Comparison of ENCODE assay signal across 16 cellular contexts in genomic region chr6:5504078-5504477, GRCh38.
A peak's percentile ranks its signal among the peaks of the same experiment; 100 is the strongest.
DNase-seq lines count a peak whose midpoint lies in the region; ATAC-seq and TF ChIP-seq lines count a peak whose summit lies in the region.
"Had no signal": no experiment of that assay in that cellular context is flagged by ENCODE, and none has a peak within 500 bp of the region (broad histone marks: within the 10 kb centered on the region; RNA-seq: fewer than 3 reads in every experiment).

No MANE protein-coding gene starts in this region.

- no peak overlapping the region for H2BK15ac ChIP-seq in H9 (ENCODE audit: low read depth, low read length)

- no CpG with 5 or more reads among the region's 1 CpG for WGBS in H9 (ENCODE audit: extremely low coverage, insufficient read length, low lambda C conversion rate)
- WGBS in esophagus squamous epithelium, 2 donors: 92 to 96% methylated on average over 1 of the region's 1 CpG

- H3K4me3 Mint-ChIP-seq in GM23338 (no peak overlapping the region), H9 (no peak overlapping the region)
- H3K4me3 Mint-ChIP-seq: B cell; CD4-positive, CD25-positive, alpha-beta regulatory T cell; CD8-positive, alpha-beta T cell had no signal

- H3K27ac Mint-ChIP-seq in GM23338: peak overlapping the region; percentile 47; the same call in 1 of the 2 replicates
- H3K27ac Mint-ChIP-seq in H9: no peak overlapping the region
- H3K27ac Mint-ChIP-seq: CD4-positive, CD25-positive, alpha-beta regulatory T cell; CD8-positive, alpha-beta T cell had no signal

- no peak overlapping the region for H2BK5ac ChIP-seq in H9 (ENCODE audit: insufficient read length, low read length)

- no peak overlapping the region for H2BK120ac ChIP-seq in H9 (ENCODE audit: low read depth, low read length, poor library complexity, severe bottlenecking)

- H3K4me3 ChIP-seq in GM23338 (no peak overlapping the region), SK-N-MC (no peak overlapping the region), esophagus squamous epithelium (no peak overlapping the region)
- H3K4me3 ChIP-seq: BLaER1 had no signal

- H3K27me3 Mint-ChIP-seq in GM23338 (ENCODE audit: insufficient read depth, low read depth, poor library complexity) (no peaks in the 10 kb centered on the region), H9 (ENCODE audit: low read depth) (no peaks in the 10 kb centered on the region)
- H3K27me3 Mint-ChIP-seq: B cell; CD4-positive, CD25-positive, alpha-beta regulatory T cell had no signal

- H3K27me3 ChIP-seq in GM23338 (ENCODE audit: insufficient read depth): no peaks in the 10 kb centered on the region
- H3K27me3 ChIP-seq in H9 (ENCODE audit: insufficient read depth, low read length): no peaks in the 10 kb centered on the region
- H3K27me3 ChIP-seq in esophagus squamous epithelium: no peaks in the 10 kb centered on the region
- H3K27me3 ChIP-seq: BLaER1 had no signal

- H3K9ac ChIP-seq in H9 (ENCODE audit: extremely low read depth, insufficient read length, low read length) (no peak overlapping the region), SK-N-MC (ENCODE audit: insufficient read length) (no peak overlapping the region)
- H3K9ac ChIP-seq: BLaER1 had no signal

- no peak overlapping the region for H3K4ac ChIP-seq in H9 (ENCODE audit: low read depth, low read length)

- DNase-seq in GM23338 (ENCODE audit: low spot score): no peak
- DNase-seq in H9: no peak
- DNase-seq in SK-N-MC (ENCODE audit: low read depth, low spot score): no peak
- DNase-seq in hepatic stellate cell (ENCODE audit: low spot score): no peak
- no peak for DNase-seq in esophagus squamous epithelium (lab: John Stamatoyannopoulos, UW)
- DNase-seq in NCI-H1930 (lab: John Stamatoyannopoulos, UW): no peak
- DNase-seq: Caco-2; CD4-positive, CD25-positive, alpha-beta regulatory T cell; CD8-positive, alpha-beta T cell; DMS153; DND-41; H7 had no signal

- no peaks in the 10 kb centered on the region for H3K36me3 Mint-ChIP-seq in GM23338 (ENCODE audit: low read depth)
- 0 out of 7 replicates have a peak, but pooled peaks cover 0 to 5% (median 0%) of the 10 kb centered on the region in 3 experiments for H3K36me3 Mint-ChIP-seq in H9 (ENCODE audit: insufficient read depth in 1 of 3, low read depth in 3 of 3)

- H3K36me3 ChIP-seq in GM23338 (ENCODE audit: insufficient read depth) (no peaks in the 10 kb centered on the region), SK-N-MC (ENCODE audit: insufficient read depth, low read length) (no peaks in the 10 kb centered on the region), esophagus squamous epithelium (no peaks in the 10 kb centered on the region)
- H3K36me3 ChIP-seq: BLaER1 had no signal

- H3K79me1 ChIP-seq in H9 (ENCODE audit: insufficient read depth, low read depth, low read length, poor library complexity, severe bottlenecking): no peaks in the 10 kb centered on the region

- no peaks in the 10 kb centered on the region for H3K23me2 ChIP-seq in H9 (ENCODE audit: insufficient read length, low read depth, low read length, poor library complexity, severe bottlenecking)

- TF ChIP-seq CTCF in GM23338 (conservative IDR thresholded peaks at IDR 0.05; ENCODE audit: low read depth in 2 of 2): no peak
- TF ChIP-seq CTCF in H9 (conservative IDR thresholded peaks at IDR 0.05): no peak
- no peak for TF ChIP-seq CTCF in esophagus squamous epithelium (IDR thresholded peaks at IDR 0.05)

- TF ChIP-seq POLR2A in esophagus squamous epithelium (IDR thresholded peaks at IDR 0.05): no peak

- H3K9me3 ChIP-seq in H9 (ENCODE audit: control insufficient read depth, low read depth, low read length) (no peaks in the 10 kb centered on the region), SK-N-MC (ENCODE audit: low read depth, low read length) (no peaks in the 10 kb centered on the region), esophagus squamous epithelium (no peaks in the 10 kb centered on the region)
- H3K9me3 ChIP-seq: BLaER1, Caco-2 had no signal

- H4K91ac ChIP-seq in H9 (ENCODE audit: insufficient read length, low read depth, low read length): no peak overlapping the region

- intact Hi-C loops in esophagus squamous epithelium (cut with DNase I): no loop called here

- no peaks in the 10 kb centered on the region for H3F3A ChIP-seq in GM23338 (replicated peaks; ENCODE audit: low read depth)

- H4K8ac ChIP-seq in H9 (replicated peaks; ENCODE audit: insufficient read length, low read depth, low read length): no peak overlapping the region

- H3K23ac ChIP-seq in H9 (ENCODE audit: insufficient read length, low read depth, low read length): no peak overlapping the region

- H2AK5ac ChIP-seq in H9 (ENCODE audit: insufficient read length, low read length): no peak overlapping the region

- H3K79me2 ChIP-seq in GM23338 (replicated peaks; ENCODE audit: insufficient read depth) (no peaks in the 10 kb centered on the region), H9 (ENCODE audit: insufficient read depth, low read length) (no peaks in the 10 kb centered on the region)

- H3K4me2 ChIP-seq in GM23338: no peak overlapping the region
- H3K4me2 ChIP-seq in H9 (ENCODE audit: insufficient read depth, insufficient read length, low read length): no peak overlapping the region
- H3K4me2 ChIP-seq: BLaER1 had no signal

- H3K18ac ChIP-seq in H9 (ENCODE audit: insufficient read length, low read depth, low read length): no peak overlapping the region

- H3K9me3 Mint-ChIP-seq in GM23338: no peaks in the 10 kb centered on the region; the same call in 2 of the 3 replicates
- H3K9me3 Mint-ChIP-seq in H9: peaks cover 0 to 2% of the 10 kb centered on the region in 2 experiments; a peak in 1 of 5 replicates
- H3K9me3 Mint-ChIP-seq: CD4-positive, CD25-positive, alpha-beta regulatory T cell; CD8-positive, alpha-beta T cell had no signal

- ATAC-seq in GM23338: no peak
- ATAC-seq: CD8-positive, alpha-beta T cell; HCT116 had no signal

- H3K14ac ChIP-seq in H9 (ENCODE audit: insufficient read depth, low read length): no peak overlapping the region

- no peak overlapping the region for H2BK12ac ChIP-seq in H9 (ENCODE audit: insufficient read length, low read depth, low read length)

- H3K9me2 ChIP-seq in GM23338 (ENCODE audit: insufficient read depth): 0 out of 2 replicates have a peak, but pooled peaks cover under 1% of the 10 kb centered on the region

- H3T11ph ChIP-seq in H9 (ENCODE audit: low read length): peak overlapping the region; percentile 3

- H2BK20ac ChIP-seq in H9 (ENCODE audit: low read depth, low read length, poor library complexity, severe bottlenecking): no peak overlapping the region

- H4K20me1 ChIP-seq in GM23338 (replicated peaks; ENCODE audit: insufficient read depth): no peaks in the 10 kb centered on the region
- H4K20me1 ChIP-seq in H9 (ENCODE audit: control insufficient read depth, insufficient read depth, insufficient read length): no peaks in the 10 kb centered on the region
- H4K20me1 ChIP-seq: BLaER1 had no signal

- no peak overlapping the region for H2AFZ ChIP-seq in GM23338
- no peak overlapping the region for H2AFZ ChIP-seq in H9 (ENCODE audit: low read length)

- H3K4me1 ChIP-seq in GM23338 (ENCODE audit: insufficient read depth) (peaks cover 12% of the 10 kb centered on the region), H9 (ENCODE audit: insufficient read depth, low read length) (peaks cover 3% of the 10 kb centered on the region; the same call in 1 of the 2 replicates), esophagus squamous epithelium (peaks cover 0 to 14% (median 0%) of the 10 kb centered on the region in 3 donors)
- H3K4me1 ChIP-seq: Caco-2 had no signal

- H3K4me1 Mint-ChIP-seq in GM23338 (peaks cover 45% of the 10 kb centered on the region), H9 (peaks cover 19 to 38% of the 10 kb centered on the region in 2 experiments)

- no peak overlapping the region for H4K5ac ChIP-seq in H9 (ENCODE audit: insufficient read length, low read depth, low read length)

- H3K56ac ChIP-seq in H9 (ENCODE audit: insufficient read length, low read depth, low read length): no peak overlapping the region

- H3K27ac ChIP-seq in GM23338 (ENCODE audit: low read depth) (no peak overlapping the region), H9 (ENCODE audit: insufficient read length, low read depth, low read length) (no peak overlapping the region), SK-N-MC (0 out of 2 replicates have a peak overlapping the region, but pooled peaks have one; percentile 3), esophagus squamous epithelium (no peak overlapping the region)
- H3K27ac ChIP-seq: BLaER1, C4-2B had no signal

TF ChIP-seq in GM23338, 12 proteins besides CTCF, POLR2A, EP300 and RAD21 (continues in another document):
- TF ChIP-seq NANOG (IDR thresholded peaks at IDR 0.05; ENCODE audit: borderline replicate concordance) (no peak), EZH2phosphoT487 (IDR thresholded peaks at IDR 0.05; ENCODE audit: unreplicated experiment) (no peak), STAT1 (IDR thresholded peaks at IDR 0.05; ENCODE audit: unreplicated experiment) (no peak)
- TF ChIP-seq, protein P1, sequence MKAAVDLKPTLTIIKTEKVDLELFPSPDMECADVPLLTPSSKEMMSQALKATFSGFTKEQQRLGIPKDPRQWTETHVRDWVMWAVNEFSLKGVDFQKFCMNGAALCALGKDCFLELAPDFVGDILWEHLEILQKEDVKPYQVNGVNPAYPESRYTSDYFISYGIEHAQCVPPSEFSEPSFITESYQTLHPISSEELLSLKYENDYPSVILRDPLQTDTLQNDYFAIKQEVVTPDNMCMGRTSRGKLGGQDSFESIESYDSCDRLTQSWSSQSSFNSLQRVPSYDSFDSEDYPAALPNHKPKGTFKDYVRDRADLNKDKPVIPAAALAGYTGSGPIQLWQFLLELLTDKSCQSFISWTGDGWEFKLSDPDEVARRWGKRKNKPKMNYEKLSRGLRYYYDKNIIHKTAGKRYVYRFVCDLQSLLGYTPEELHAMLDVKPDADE (IDR thresholded peaks at IDR 0.05): no peak
